8 cellular contexts compared by ENCODE assay signal in the genomic region with DNA sequence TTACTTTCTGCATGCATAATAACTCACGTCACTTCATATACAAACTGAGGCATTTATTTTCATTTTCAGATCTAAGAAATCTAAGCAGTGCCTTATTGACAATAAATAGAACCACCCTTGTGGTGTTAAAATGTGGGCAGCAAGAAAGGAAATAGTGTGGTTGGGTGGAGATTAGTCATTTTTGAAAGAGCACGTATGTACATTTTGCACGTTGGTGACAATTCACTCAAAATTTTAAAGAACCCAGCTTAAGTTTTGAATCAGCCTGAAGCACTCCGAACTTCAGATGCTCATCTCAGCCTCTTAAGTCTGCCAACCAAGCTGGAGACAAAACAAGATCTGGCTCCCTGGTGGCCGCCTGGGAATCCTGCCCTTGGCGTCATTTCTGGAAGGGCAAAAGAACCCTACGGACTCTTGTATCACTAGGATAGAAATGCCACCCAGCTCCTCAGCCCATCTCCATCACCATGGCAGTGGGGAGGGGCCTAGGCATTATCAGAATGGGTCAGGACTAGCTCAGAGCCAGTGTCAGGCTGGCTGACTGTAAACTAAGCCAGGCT.
DNase-seq lines count a peak whose midpoint lies in the region; ATAC-seq and TF ChIP-seq lines count a peak whose summit lies in the region.

No MANE protein-coding gene starts in this region.

- 66 to 68% methylated on average over 7 of the region's 7 CpGs for WGBS in tibial nerve, 2 donors

- TF ChIP-seq CTCF in foreskin fibroblast (IDR thresholded peaks at IDR 0.05; ENCODE audit: low read depth, low read length) (no peak), tibial nerve (IDR thresholded peaks at IDR 0.05) (no peak), dorsolateral prefrontal cortex (IDR thresholded peaks at IDR 0.05 in 54 of 56, conservative IDR thresholded peaks at IDR 0.05 in 2 of 56; ENCODE audit: low read depth in 1 of 56, partially characterized antibody in 56 of 56) (no peak)

- H3K4me1 ChIP-seq in effector memory CD4-positive, alpha-beta T cell (ENCODE audit: control insufficient read depth, insufficient read depth, low read length, poor library complexity, severe bottlenecking): peaks cover 24% of the 10 kb centered on the region
- H3K4me1 ChIP-seq in tibial nerve: no peaks in the 10 kb centered on the region

- DNase-seq in T-helper 22 cell (ENCODE audit: low read depth) (peak; percentile 45), foreskin fibroblast (no peak), tibial nerve (ENCODE audit: low spot score in 2 of 2) (no peak), dorsolateral prefrontal cortex (no peak), epidermal melanocyte (ENCODE audit: insufficient read length, low spot score) (no peak)
- DNase-seq in effector memory CD4-positive, alpha-beta T cell: peak; percentile 23 to 42 (median 30)

- TF ChIP-seq POLR2A in tibial nerve (IDR thresholded peaks at IDR 0.05): no peak

- no peaks in the 10 kb centered on the region for H3K36me3 ChIP-seq in effector memory CD4-positive, alpha-beta T cell (ENCODE audit: control insufficient read depth, insufficient read depth, low read length)
- no peaks in the 10 kb centered on the region for H3K36me3 ChIP-seq in tibial nerve

- no peak for TF ChIP-seq EP300 in tibial nerve (IDR thresholded peaks at IDR 0.05)

- ATAC-seq in GM18867 (IDR thresholded peaks at IDR 0.05; ENCODE audit: unreplicated experiment) (peak; percentile 90), HG02973 (IDR thresholded peaks at IDR 0.05; ENCODE audit: unreplicated experiment) (peak; percentile 91)

- H3K9me3 ChIP-seq in effector memory CD4-positive, alpha-beta T cell (ENCODE audit: control insufficient read depth, low read length): no peaks in the 10 kb centered on the region
- H3K9me3 ChIP-seq in tibial nerve: no peaks in the 10 kb centered on the region

- intact Hi-C loops in dorsolateral prefrontal cortex (cut with DNase I): no loop called here

- H3K27me3 ChIP-seq in effector memory CD4-positive, alpha-beta T cell (replicated peaks; ENCODE audit: control insufficient read depth, insufficient read depth, low read length, poor library complexity, severe bottlenecking): no peaks in the 10 kb centered on the region
- H3K27me3 ChIP-seq in tibial nerve: no peaks in the 10 kb centered on the region
- no peaks in the 10 kb centered on the region for H3K27me3 ChIP-seq in dorsolateral prefrontal cortex

- no peak overlapping the region for H3K4me3 ChIP-seq in effector memory CD4-positive, alpha-beta T cell (ENCODE audit: insufficient read depth, low read depth, low read length, poor library complexity, severe bottlenecking)
- H3K4me3 ChIP-seq in foreskin fibroblast (ENCODE audit: low read depth in 1 of 2, low read length in 2 of 2) (no peak overlapping the region), tibial nerve (no peak overlapping the region), dorsolateral prefrontal cortex (no peak overlapping the region)

- peak overlapping the region; percentile 79 for H3K27ac ChIP-seq in effector memory CD4-positive, alpha-beta T cell (ENCODE audit: insufficient read depth, low read length, poor library complexity, severe bottlenecking)
- no peak overlapping the region for H3K27ac ChIP-seq in tibial nerve
- no peak overlapping the region for H3K27ac ChIP-seq in dorsolateral prefrontal cortex

Comparison
In these comparisons a context has a peak if more than half of its experiments do, and no peak if none do; other contexts are left out.
1. DNase-seq: peak in T-helper 22 cell (single experiment) and effector memory CD4-positive, alpha-beta T cell (3 of 3); none in foreskin fibroblast (0 of 2), tibial nerve (0 of 2), dorsolateral prefrontal cortex (0 of 10) and epidermal melanocyte (single experiment).